ENCODE assay signal across 8 cellular contexts in genomic region chr12:108821407-108822397, GRCh38. TPM values are rescaled to one million over a fixed set of nuclear protein-coding genes. Genes with fewer than 3 reads are reported as not detected.
A peak's percentile ranks its signal among the peaks of the same experiment; 100 is the strongest.
DNase-seq lines count a peak whose midpoint lies in the region; ATAC-seq and TF ChIP-seq lines count a peak whose summit lies in the region.

No MANE protein-coding gene starts in this region.

- TF ChIP-seq POLR2A in prostate gland (IDR thresholded peaks at IDR 0.05): no peak

- WGBS in liver: 90% methylated on average over 12 of the region's 12 CpGs
- 88% methylated on average over 12 of the region's 12 CpGs for WGBS in prostate gland

- peaks cover 2 to 24% (median 21%) of the 10 kb centered on the region in 4 donors for H3K4me1 ChIP-seq in liver (ENCODE audit: control insufficient read depth in 4 of 4, insufficient read depth in 4 of 4, low read length in 3 of 4)
- peaks cover 3% of the 10 kb centered on the region for H3K4me1 ChIP-seq in prostate gland (replicated peaks)
- no peaks in the 10 kb centered on the region for H3K4me1 ChIP-seq in HAP-1

- H3K4me3 ChIP-seq in WERI-Rb-1 (ENCODE audit: low read depth, low read length) (no peak overlapping the region), liver (ENCODE audit: low read depth in 1 of 3, low read length in 3 of 3) (no peak overlapping the region), prostate gland (no peak overlapping the region), HAP-1 (no peak overlapping the region)

- peaks cover 67% of the 10 kb centered on the region for H3K36me3 ChIP-seq in WERI-Rb-1
- H3K36me3 ChIP-seq in liver (ENCODE audit: control insufficient read depth in 4 of 4, insufficient read depth in 3 of 4, low read depth in 1 of 4, low read length in 3 of 4): peaks cover 0 to 13% (median 12%) of the 10 kb centered on the region in 4 donors
- no peaks in the 10 kb centered on the region for H3K36me3 ChIP-seq in prostate gland
- H3K36me3 ChIP-seq in HAP-1 (replicated peaks): peaks cover 25% of the 10 kb centered on the region

- in situ Hi-C loops in HAP-1 (cut with MboI; ENCODE audit: low sequenced_read_pairs): no loop called here

- H3K9me3 ChIP-seq in WERI-Rb-1 (ENCODE audit: severe bottlenecking) (no peaks in the 10 kb centered on the region), liver (ENCODE audit: control insufficient read depth in 4 of 4, low read length in 3 of 4) (no peaks in the 10 kb centered on the region), prostate gland (no peaks in the 10 kb centered on the region), HAP-1 (no peaks in the 10 kb centered on the region)

- ATAC-seq in GM21515 (IDR thresholded peaks at IDR 0.05; ENCODE audit: unreplicated experiment): peak; percentile 43

- TF ChIP-seq CTCF in WERI-Rb-1 (IDR thresholded peaks at IDR 0.05; ENCODE audit: low read depth, low read length) (no peak), liver (IDR thresholded peaks at IDR 0.05; ENCODE audit: low read depth, low read length, missing input control) (no peak), prostate gland (IDR thresholded peaks at IDR 0.05) (no peak)

- intact Hi-C loops in prostate gland (cut with DNase I): no loop called here

- peak overlapping the region; percentile 34; the same call in 1 of the 2 replicates for H3K27ac ChIP-seq in WERI-Rb-1
- H3K27ac ChIP-seq in liver (ENCODE audit: low read depth in 1 of 2, low read length in 2 of 2): peak overlapping the region; percentile 1 to 66
- H3K27ac ChIP-seq in prostate gland: no peak overlapping the region

- no peaks in the 10 kb centered on the region for H3K27me3 ChIP-seq in WERI-Rb-1 (ENCODE audit: insufficient read depth, low read depth, severe bottlenecking)
- no peaks in the 10 kb centered on the region for H3K27me3 ChIP-seq in liver (ENCODE audit: control insufficient read depth in 4 of 4, insufficient read depth in 4 of 4, low read length in 3 of 4)
- H3K27me3 ChIP-seq in prostate gland (replicated peaks; ENCODE audit: insufficient read depth): no peaks in the 10 kb centered on the region
- no peaks in the 10 kb centered on the region for H3K27me3 ChIP-seq in HAP-1 (ENCODE audit: low read depth)

- TF ChIP-seq RAD21 in liver (IDR thresholded peaks at IDR 0.05): no peak

- no peak overlapping the region for H3K9ac ChIP-seq in liver (ENCODE audit: low read depth in 1 of 2, low read length in 2 of 2)

- DNase-seq in AML-193 (lab: John Stamatoyannopoulos, UW) (peak; percentile 46 to 62), WERI-Rb-1 (no peak), prostate gland (ENCODE audit: low spot score) (no peak), HuH-7.5 (ENCODE audit: low spot score) (no peak), HAP-1 (ENCODE audit: low spot score in 2 of 2) (no peak), NCI-H510A treated with DMSO at 0.1 percent for 48 hours (lab: John Stamatoyannopoulos, UW) (no peak)

TF ChIP-seq in liver, 16 proteins besides CTCF, POLR2A, EP300 and RAD21:
- TF ChIP-seq TAF1 (conservative IDR thresholded peaks at IDR 0.05): no peak
- TF ChIP-seq RXRA (IDR thresholded peaks at IDR 0.05): no peak
- TF ChIP-seq FOXA2 (IDR thresholded peaks at IDR 0.05): no peak
- no peak for TF ChIP-seq FOXA1 (IDR thresholded peaks at IDR 0.05)
- no peak for TF ChIP-seq GABPA (IDR thresholded peaks at IDR 0.05 in 1 of 2, conservative IDR thresholded peaks at IDR 0.05 in 1 of 2)

RNA-seq across cellular contexts. Expression of gene SSH1, which starts 35.7 kb away (rescaled TPM):
- 1 to 10 TPM; 4.7 to 8.5 TPM for total RNA-seq in liver
- 1 to 10 TPM; 4.5 to 5.6 TPM for polyA plus RNA-seq in liver
- total RNA-seq in prostate gland: 10 to 100 TPM; 11.0 to 37.2 TPM

RNA-seq across cellular contexts. Expression of gene DAO, which starts 58.2 kb away (rescaled TPM):
- total RNA-seq in liver: 10 to 100 TPM in 1 of 2 donors, under 1 TPM in 1; 0.84 to 28.3 TPM
- 10 to 100 TPM; 17.6 to 51.4 TPM for polyA plus RNA-seq in liver
- total RNA-seq in prostate gland: not detected

Comparison
In these comparisons a context has a peak if more than half of its experiments do, and no peak if none do; other contexts are left out.
1. DNase-seq: peak in AML-193 (2 of 2); none in WERI-Rb-1 (single experiment), prostate gland (single experiment), HuH-7.5 (single experiment), HAP-1 (0 of 2) and NCI-H510A treated with DMSO at 0.1 percent for 48 hours (single experiment).
2. H3K27ac ChIP-seq: peak in WERI-Rb-1 (single experiment) and liver (2 of 2); none in prostate gland (0 of 2).